ENCODE assay signal across 23 cellular contexts in genomic region chr9:111943200-111943599, GRCh38. TPM values are rescaled to one million over a fixed set of nuclear protein-coding genes. Genes with fewer than 3 reads are reported as not detected.
DNase-seq lines count a peak whose midpoint lies in the region; ATAC-seq, FAIRE-seq and TF ChIP-seq lines count a peak whose summit lies in the region.
"Had no signal": no experiment of that assay in that cellular context is flagged by ENCODE, and none has a peak within 500 bp of the region (broad histone marks: within the 10 kb centered on the region; RNA-seq: fewer than 3 reads in every experiment).

No MANE protein-coding gene starts in this region.

- H3K27ac ChIP-seq in ovary = no peak overlapping the region
- no peak overlapping the region for H3K27ac ChIP-seq in OCI-LY7 (ENCODE audit: low read depth, low read length, poor library complexity, severe bottlenecking)
- H3K27ac ChIP-seq: C4-2B, Peyer's patch had no signal

- peaks cover 15% of the 10 kb centered on the region for H3K36me3 Mint-ChIP-seq in Calu3 (ENCODE audit: insufficient read depth, unreplicated experiment)
- peaks cover 4% of the 10 kb centered on the region for H3K36me3 Mint-ChIP-seq in stimulated activated memory B cell treated with anti-CD40 and anti-IgM and Interleukin-4, amounts not matched to agents 10 μg/mL and 1 μg/mL and 100 μg/mL, for 72 hours
- H3K36me3 Mint-ChIP-seq: CD8-positive, alpha-beta T cell had no signal

- no peaks in the 10 kb centered on the region for H3K9me2 ChIP-seq in OCI-LY7 (ENCODE audit: insufficient read depth, low read length)
- H3K9me2 ChIP-seq: SK-N-SH had no signal

- no peak for TF ChIP-seq EP300 in ovary (IDR thresholded peaks at IDR 0.05)

- peaks cover 34% of the 10 kb centered on the region for H3K4me1 Mint-ChIP-seq in Calu3 (ENCODE audit: low read depth, unreplicated experiment)
- peaks cover 50% of the 10 kb centered on the region for H3K4me1 Mint-ChIP-seq in stimulated activated memory B cell treated with anti-CD40 and anti-IgM and Interleukin-4, amounts not matched to agents 10 μg/mL and 1 μg/mL and 100 μg/mL, for 72 hours

- H3K27ac Mint-ChIP-seq in Calu3 (ENCODE audit: unreplicated experiment) = peak overlapping the region; percentile 27
- peak overlapping the region; percentile 62 for H3K27ac Mint-ChIP-seq in stimulated activated memory B cell treated with anti-CD40 and anti-IgM and Interleukin-4, amounts not matched to agents 10 μg/mL and 1 μg/mL and 100 μg/mL, for 72 hours
- H3K27ac Mint-ChIP-seq: CD8-positive, alpha-beta T cell had no signal

- no peaks in the 10 kb centered on the region for H3K9me3 Mint-ChIP-seq in Calu3 (ENCODE audit: low read depth, unreplicated experiment)
- no peaks in the 10 kb centered on the region for H3K9me3 Mint-ChIP-seq in stimulated activated memory B cell treated with anti-CD40 and anti-IgM and Interleukin-4, amounts not matched to agents 10 μg/mL and 1 μg/mL and 100 μg/mL, for 72 hours
- H3K9me3 Mint-ChIP-seq: CD8-positive, alpha-beta T cell had no signal

- no peak overlapping the region for H2AFZ ChIP-seq in OCI-LY7 (ENCODE audit: low read length)

- no peaks in the 10 kb centered on the region for H4K20me1 ChIP-seq in OCI-LY7 (ENCODE audit: insufficient read depth, low read length)

- no peak overlapping the region for H3K4me3 Mint-ChIP-seq in Calu3 (ENCODE audit: low read depth, unreplicated experiment)
- no peak overlapping the region for H3K4me3 Mint-ChIP-seq in stimulated activated memory B cell treated with anti-CD40 and anti-IgM and Interleukin-4, amounts not matched to agents 10 μg/mL and 1 μg/mL and 100 μg/mL, for 72 hours
- H3K4me3 Mint-ChIP-seq: CD8-positive, alpha-beta T cell had no signal

- BruUV-seq in Calu3 (replicated peaks; lab: Mats Ljungman, UMichigan) = no TSS peak
- BruUV-seq in OCI-LY7 (replicated peaks; lab: Mats Ljungman, UMichigan) = no TSS peak

- no peak overlapping the region for H3K4me3 ChIP-seq in ovary
- H3K4me3 ChIP-seq in OCI-LY7 (ENCODE audit: low read depth, low read length, poor library complexity, severe bottlenecking) = no peak overlapping the region
- H3K4me3 ChIP-seq: A549, MG63, Peyer's patch had no signal

- DNase-seq in Calu3 (no peak), HTR-8/SVneo (ENCODE audit: insufficient read length, low spot score) (no peak), glomerular visceral epithelial cell (ENCODE audit: extremely low spot score) (peak; percentile 68), ovary (no peak), OCI-LY7 (ENCODE audit: low spot score) (no peak), left ventricle myocardium superior (no peak)
- DNase-seq: Caco-2; CD8-positive, alpha-beta T cell; DMS 273 treated with DMSO at 0.1 percent for 48 hours; DMS79; GF-D8; H7; KG1; MG63; NCI-H2029; NCI-H2227 treated with DMSO at 0.1 percent for 48 hours; Peyer's patch; SK-N-SH; SW 1271 had no signal

- no peak overlapping the region for H3K4me2 ChIP-seq in OCI-LY7 (ENCODE audit: low read length)
- H3K4me2 ChIP-seq: SK-N-SH had no signal

- peak; percentile 16 for FAIRE-seq in HTR-8/SVneo (lab: Jason Lieb, UNC)
- FAIRE-seq: A549, GM12892 had no signal

- CTCF ChIA-PET in Calu3 (lab: Charles Lee) (interaction anchor here (0.7 to 1.3 kb wide), 2 partner anchors 34 to 143 kb away, joined by 3 to 4 read pairs; no protein-coding TSS in a partner anchor), OCI-LY7 (lab: Charles Lee; ENCODE audit: unreplicated experiment) (interaction anchor here (0.9 kb wide), 1 partner anchor 9 kb away, joined by 3 read pairs; no protein-coding TSS in a partner anchor)

- no peaks in the 10 kb centered on the region for H3K27me3 ChIP-seq in ovary
- H3K27me3 ChIP-seq: MG63, Peyer's patch had no signal

- H3K4me1 ChIP-seq in ovary (ENCODE audit: insufficient read depth) (peaks cover 2% of the 10 kb centered on the region), OCI-LY7 (ENCODE audit: insufficient read depth, low read length, poor library complexity, severe bottlenecking) (no peaks in the 10 kb centered on the region)
- H3K4me1 ChIP-seq: Caco-2 had no signal

- intact Hi-C loops in Calu3 (cut with micrococcal nuclease; ENCODE audit: unreplicated experiment) = no loop called here
- intact Hi-C loops in ovary (cut with DNase I) = no loop called here
- intact Hi-C loops in OCI-LY7 (cut with micrococcal nuclease; ENCODE audit: unreplicated experiment) = no loop called here
- intact Hi-C loops in left ventricle myocardium superior (cut with micrococcal nuclease) = no loop called here

- no peaks in the 10 kb centered on the region for H3K79me2 ChIP-seq in OCI-LY7 (ENCODE audit: insufficient read depth, low read depth, low read length)

- H3K9me3 ChIP-seq in ovary (no peaks in the 10 kb centered on the region), OCI-LY7 (ENCODE audit: low read length) (no peaks in the 10 kb centered on the region)
- H3K9me3 ChIP-seq: A549, Caco-2, MG63, Peyer's patch, SK-N-SH had no signal

- POLR2A ChIA-PET in OCI-LY7 (lab: Charles Lee) = interaction anchor here (0.6 to 1.4 kb wide), 2 partner anchors 10 to 20 kb away, joined by 3 to 5 read pairs; no protein-coding TSS in a partner anchor

- ATAC-seq in stimulated activated memory B cell treated with anti-CD40 and anti-IgM and Interleukin-4, amounts not matched to agents 10 μg/mL and 1 μg/mL and 100 μg/mL, for 72 hours = no peak
- ATAC-seq in left ventricle myocardium superior = no peak
- ATAC-seq: CD8-positive, alpha-beta T cell had no signal

- no peak for TF ChIP-seq CTCF in Calu3 (IDR thresholded peaks at IDR 0.05; ENCODE audit: unreplicated experiment)
- no peak for TF ChIP-seq CTCF in ovary (IDR thresholded peaks at IDR 0.05)
- TF ChIP-seq CTCF in OCI-LY7 (conservative IDR thresholded peaks at IDR 0.05; ENCODE audit: low read length) = no peak

- H3K36me3 ChIP-seq in ovary (no peaks in the 10 kb centered on the region), OCI-LY7 (ENCODE audit: insufficient read depth, low read length) (no peaks in the 10 kb centered on the region)
- H3K36me3 ChIP-seq: Peyer's patch had no signal

- no peak for TF ChIP-seq POLR2A in ovary (IDR thresholded peaks at IDR 0.05)

- WGBS in ovary, 3 donors = 96 to 98% (median 97%) methylated on average over 4 of the region's 4 CpGs

- no peaks in the 10 kb centered on the region for H3K27me3 Mint-ChIP-seq in Calu3 (ENCODE audit: unreplicated experiment)
- H3K27me3 Mint-ChIP-seq in stimulated activated memory B cell treated with anti-CD40 and anti-IgM and Interleukin-4, amounts not matched to agents 10 μg/mL and 1 μg/mL and 100 μg/mL, for 72 hours = no peaks in the 10 kb centered on the region

RNA-seq across cellular contexts. Expression of gene UGCG, which starts 46.6 kb away (rescaled TPM):
- total RNA-seq in Calu3 (2022) (75.5 and 84.8 TPM in 2 replicates), ovary (10 to 100 TPM; 18.6 to 74.1 (median 22.5) TPM), OCI-LY7 (2022) (12.9 and 16.5 TPM in 2 replicates), left ventricle myocardium superior (13.5 TPM)
- polyA plus RNA-seq in ovary = 10 to 100 TPM; 13.1 to 15.5 TPM
- total RNA-seq in OCI-LY7 (2014; rRNA removed; shearing (Covaris generic)) = 12.0 and 14.7 TPM in 2 replicates
